ENCODE assay signal across 1 cellular context in genomic region chr6:31580807-31581437, GRCh38.
TF ChIP-seq lines count a peak whose summit lies in the region.

No MANE protein-coding gene starts in this region.

TF ChIP-seq in WTC11, 78 proteins besides CTCF, POLR2A, EP300 and RAD21 (continued from another document):
- 0 out of 2 replicates have a peak, but pooled peaks have one; percentile 43 for TF ChIP-seq PRRX2 (CRISPR knock-in tag; IDR thresholded peaks at IDR 0.05)
- TF ChIP-seq NFE2L1 (CRISPR knock-in tag; IDR thresholded peaks at IDR 0.05), result no peak
- TF ChIP-seq IRF2 (CRISPR knock-in tag; IDR thresholded peaks at IDR 0.05; ENCODE audit: borderline replicate concordance, low read depth), result no peak
- no peak for TF ChIP-seq PREB (CRISPR knock-in tag; IDR thresholded peaks at IDR 0.05; ENCODE audit: borderline replicate concordance)
- TF ChIP-seq KAT7 (CRISPR knock-in tag; IDR thresholded peaks at IDR 0.05; ENCODE audit: borderline replicate concordance), result peak; percentile 70; the same call in 1 of the 2 replicates
- TF ChIP-seq E2F5 (CRISPR knock-in tag; IDR thresholded peaks at IDR 0.05), result peak; percentile 37; the same call in 1 of the 2 replicates
- peak; percentile 100 for TF ChIP-seq HMGXB4 (CRISPR knock-in tag; IDR thresholded peaks at IDR 0.05)
- TF ChIP-seq E2F4 (CRISPR knock-in tag; IDR thresholded peaks at IDR 0.05; ENCODE audit: borderline replicate concordance, low read depth), result no peak
- peak; percentile 75 for TF ChIP-seq MAX (CRISPR knock-in tag; IDR thresholded peaks at IDR 0.05)
- TF ChIP-seq E2F1 (CRISPR knock-in tag; IDR thresholded peaks at IDR 0.05), result peak; percentile 7; the same call in 1 of the 2 replicates
- peak; percentile 55; the same call in 1 of the 2 replicates for TF ChIP-seq CREM (CRISPR knock-in tag; IDR thresholded peaks at IDR 0.05)
- TF ChIP-seq FOXK1 (CRISPR knock-in tag; IDR thresholded peaks at IDR 0.05), result 0 out of 2 replicates have a peak, but pooled peaks have one; percentile 41
- TF ChIP-seq ZMAT4 (CRISPR knock-in tag; IDR thresholded peaks at IDR 0.05), result no peak
- TF ChIP-seq MYBL2 (CRISPR knock-in tag; IDR thresholded peaks at IDR 0.05), result no peak
- 0 out of 2 replicates have a peak, but pooled peaks have one; percentile 46 for TF ChIP-seq ZNF281 (CRISPR knock-in tag; IDR thresholded peaks at IDR 0.05)
- no peak for TF ChIP-seq MLX (CRISPR knock-in tag; IDR thresholded peaks at IDR 0.05)
- TF ChIP-seq ESRRA (CRISPR knock-in tag; IDR thresholded peaks at IDR 0.05; ENCODE audit: borderline replicate concordance), result peak; percentile 70; the same call in 1 of the 2 replicates
- TF ChIP-seq ATF2 (CRISPR knock-in tag; IDR thresholded peaks at IDR 0.05; ENCODE audit: borderline replicate concordance, low read depth), result no peak
